ENCODE assay signal across 11 cellular contexts in genomic region chr11:26947379-26947844, GRCh38. TPM values are rescaled to one million over a fixed set of nuclear protein-coding genes. Genes with fewer than 3 reads are reported as not detected.
DNase-seq lines count a peak whose midpoint lies in the region; ATAC-seq and TF ChIP-seq lines count a peak whose summit lies in the region.
"Had no signal": no experiment of that assay in that cellular context is flagged by ENCODE, and none has a peak within 500 bp of the region (broad histone marks: within the 10 kb centered on the region; RNA-seq: fewer than 3 reads in every experiment).

No MANE protein-coding gene starts in this region.

- H3K4me1 Mint-ChIP-seq in activated T-helper 17 cell treated with anti-CD3 and anti-CD28 coated beads, Interleukin-2, amount 50 U/mL, for 72 hours: no peaks in the 10 kb centered on the region

- no peaks in the 10 kb centered on the region for H3K27me3 Mint-ChIP-seq in activated T-helper 17 cell treated with anti-CD3 and anti-CD28 coated beads, Interleukin-2, amount 50 U/mL, for 72 hours

- H3K27me3 ChIP-seq in upper lobe of right lung: no peaks in the 10 kb centered on the region

- DNase-seq in NCI-H226: peak; percentile 78
- peak; percentile 95 for DNase-seq in epithelial cell of proximal tubule (ENCODE audit: low read depth)
- DNase-seq in mucosa of gallbladder (ENCODE audit: low spot score): peak; percentile 56
- no peak for DNase-seq in upper lobe of right lung
- DNase-seq in iPS-NIHi7 (ENCODE audit: extremely low spot score): no peak
- DNase-seq: NCI-H2029 treated with DMSO at 0.1 percent for 48 hours had no signal

- peaks cover 5% of the 10 kb centered on the region for H3K4me1 ChIP-seq in upper lobe of right lung

- intact Hi-C loops in upper lobe of right lung (cut with DNase I): no loop called here

- H3K27ac Mint-ChIP-seq in activated T-helper 17 cell treated with anti-CD3 and anti-CD28 coated beads, Interleukin-2, amount 50 U/mL, for 72 hours: no peak overlapping the region
- H3K27ac Mint-ChIP-seq: mesothelial cell of epicardium had no signal

- H3K36me3 Mint-ChIP-seq in activated T-helper 17 cell treated with anti-CD3 and anti-CD28 coated beads, Interleukin-2, amount 50 U/mL, for 72 hours (ENCODE audit: low read depth): no peaks in the 10 kb centered on the region
- H3K36me3 Mint-ChIP-seq: mesothelial cell of epicardium had no signal

- H3K4me3 ChIP-seq in epithelial cell of proximal tubule (ENCODE audit: low read depth, low read length) (no peak overlapping the region), upper lobe of right lung (no peak overlapping the region)

- H3K27ac ChIP-seq in upper lobe of right lung: no peak overlapping the region

- H3K4me3 Mint-ChIP-seq in activated T-helper 17 cell treated with anti-CD3 and anti-CD28 coated beads, Interleukin-2, amount 50 U/mL, for 72 hours: no peak overlapping the region
- H3K4me3 Mint-ChIP-seq: mesothelial cell of epicardium had no signal

- H3K9me3 ChIP-seq in upper lobe of right lung: no peaks in the 10 kb centered on the region

- no peaks in the 10 kb centered on the region for H3K36me3 ChIP-seq in upper lobe of right lung

- ATAC-seq in upper lobe of right lung (peak; percentile 83), HG02870 (IDR thresholded peaks at IDR 0.05; ENCODE audit: unreplicated experiment) (no peak), GM19023 (IDR thresholded peaks at IDR 0.05; ENCODE audit: unreplicated experiment) (no peak)
- ATAC-seq in activated T-helper 17 cell treated with anti-CD3 and anti-CD28 coated beads, Interleukin-2, amount 50 U/mL, for 72 hours (replicated peaks): no peak

- TF ChIP-seq CTCF in epithelial cell of proximal tubule (conservative IDR thresholded peaks at IDR 0.05; ENCODE audit: low read depth, low read length) (no peak), upper lobe of right lung (IDR thresholded peaks at IDR 0.05) (no peak)

- peaks cover 6% of the 10 kb centered on the region for H3K9me3 Mint-ChIP-seq in activated T-helper 17 cell treated with anti-CD3 and anti-CD28 coated beads, Interleukin-2, amount 50 U/mL, for 72 hours
- H3K9me3 Mint-ChIP-seq: mesothelial cell of epicardium had no signal

RNA-seq across cellular contexts. Expression of gene FIBIN, which starts 46.5 kb away (rescaled TPM):
- total RNA-seq in epithelial cell of proximal tubule (not detected in 2 replicates), mucosa of gallbladder (8.5 TPM), upper lobe of right lung (27.3 TPM)
- total RNA-seq in activated T-helper 17 cell treated with anti-CD3 and anti-CD28 coated beads, Interleukin-2, amount 50 U/mL, for 72 hours: not detected
- total RNA-seq: SK-MEL-5 had no signal

Comparison
In these comparisons a context has a peak if more than half of its experiments do, and no peak if none do; other contexts are left out.
1. DNase-seq: peak in NCI-H226 (single experiment), epithelial cell of proximal tubule (single experiment) and mucosa of gallbladder (single experiment); none in upper lobe of right lung (single experiment) and iPS-NIHi7 (single experiment).